In the genomic region with DNA sequence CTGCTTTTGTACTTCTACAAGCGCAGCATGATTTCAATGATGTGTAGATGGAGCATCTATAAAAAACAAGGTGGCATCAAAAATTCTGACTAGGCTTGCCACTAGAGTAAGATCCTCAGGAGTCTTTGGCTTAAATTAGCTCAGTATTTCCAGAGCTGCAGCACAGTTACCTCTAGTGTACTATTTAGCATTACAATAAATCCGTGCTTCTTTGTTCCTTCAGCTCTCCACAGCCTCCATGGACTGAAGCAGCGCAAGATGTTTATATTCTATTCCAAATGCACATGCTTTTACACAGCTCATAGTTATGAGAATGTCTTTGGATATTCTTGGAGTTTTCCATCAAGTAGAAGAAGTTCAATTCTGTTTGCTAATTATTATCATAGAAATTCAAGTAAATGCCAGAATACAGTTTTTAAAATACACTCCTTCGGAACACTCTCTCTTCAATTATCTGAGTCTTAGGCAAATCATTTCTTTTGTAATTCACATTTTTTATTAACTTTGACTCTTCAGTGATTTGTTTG, we compare ENCODE assay signal across 37 cellular contexts.
"Had no signal": no experiment of that assay in that cellular context is flagged by ENCODE, and none has a peak within 500 bp of the region (broad histone marks: within the 10 kb centered on the region; RNA-seq: fewer than 3 reads in every experiment).

No MANE protein-coding gene starts in this region.

- H3K36me3 ChIP-seq: adrenal gland, brain microvascular endothelial cell, breast epithelium had no signal

- H3K9me3 Mint-ChIP-seq: activated CD4-positive, alpha-beta T cell treated with anti-CD3 and anti-CD28 coated beads, Interleukin-2, amount 10 ng/mL, durations not matched to agents 7 days and 5 days had no signal

- H3K4me1 ChIP-seq: adrenal gland, body of pancreas, breast epithelium had no signal

- H3K27ac ChIP-seq: adrenal gland, body of pancreas, brain microvascular endothelial cell, breast epithelium, VCaP had no signal

- H3K27me3 ChIP-seq: adrenal gland, body of pancreas, brain microvascular endothelial cell, breast epithelium had no signal

- DNase-seq: activated CD4-positive, alpha-beta memory T cell treated with anti-CD3 and anti-CD28 coated beads, Interleukin-2, amount 10 ng/mL, durations not matched to agents 7 days and 5 days; activated CD4-positive, alpha-beta T cell treated with anti-CD3 and anti-CD28 coated beads for 1 hour; activated CD4-positive, alpha-beta T cell treated with anti-CD3 and anti-CD28 coated beads for 36 hours; activated CD4-positive, alpha-beta T cell treated with anti-CD3 and anti-CD28 coated beads for 48 hours; activated CD4-positive, alpha-beta T cell treated with anti-CD3 and anti-CD28 coated beads, Interleukin-2, amount 10 ng/mL, durations not matched to agents 7 days and 5 days; activated CD4-positive, alpha-beta T cell treated with anti-CD3 and anti-CD28 coated beads, Interleukin-2, amount 50 U/mL, for 48 hours; activated CD4-positive, CD25-positive, alpha-beta regulatory T cell; activated CD8-positive, alpha-beta memory T cell treated with anti-CD3 and anti-CD28 coated beads for 24 hours; activated CD8-positive, alpha-beta memory T cell treated with anti-CD3 and anti-CD28 coated beads, Interleukin-2, amount 10 ng/mL, durations not matched to agents 7 days and 5 days; activated CD8-positive, alpha-beta memory T cell treated with anti-CD3 and anti-CD28 coated beads, Interleukin-2, amount 50 U/mL, for 48 hours; activated CD8-positive, alpha-beta T cell treated with anti-CD3 and anti-CD28 coated beads, Interleukin-2, amount 10 ng/mL, durations not matched to agents 7 days and 5 days; activated effector memory CD4-positive, alpha-beta T cell treated with Interleukin-2 at 50 U/mL for 16 hours; activated gamma-delta T cell treated with Interleukin-2 at 50 U/mL for 16 hours; activated naive CD4-positive, alpha-beta T cell; activated naive CD4-positive, alpha-beta T cell treated with anti-CD3 and anti-CD28 coated beads for 36 hours; activated naive CD4-positive, alpha-beta T cell treated with anti-CD3 and anti-CD28 coated beads, Interleukin-2, amount 50 U/mL, for 16 hours; activated naive CD8-positive, alpha-beta T cell treated with anti-CD3 and anti-CD28 coated beads for 36 hours; activated T-cell treated with anti-CD3 and anti-CD28 coated beads, Interleukin-2, amount 50 U/mL, for 24 hours; activated T-cell treated with anti-CD3 and anti-CD28 coated beads, Interleukin-2, amount 50 U/mL, for 48 hours; adrenal gland; amniotic stem cell; aorta; body of pancreas; brain microvascular endothelial cell; central memory CD4-positive, alpha-beta T cell; T-helper 1 cell; T-helper 2 cell; T-helper 9 cell had no signal

- H3K27ac Mint-ChIP-seq: activated CD4-positive, alpha-beta memory T cell treated with anti-CD3 and anti-CD28 coated beads, Interleukin-2, amount 10 ng/mL, durations not matched to agents 7 days and 5 days; activated CD4-positive, alpha-beta T cell treated with anti-CD3 and anti-CD28 coated beads for 36 hours; activated CD4-positive, alpha-beta T cell treated with anti-CD3 and anti-CD28 coated beads, Interleukin-2, amount 10 ng/mL, durations not matched to agents 7 days and 5 days; activated CD8-positive, alpha-beta memory T cell treated with anti-CD3 and anti-CD28 coated beads, Interleukin-2, amount 10 ng/mL, durations not matched to agents 7 days and 5 days; activated CD8-positive, alpha-beta T cell treated with anti-CD3 and anti-CD28 coated beads, Interleukin-2, amount 10 ng/mL, durations not matched to agents 7 days and 5 days; activated naive CD4-positive, alpha-beta T cell treated with anti-CD3 and anti-CD28 coated beads for 36 hours; activated naive CD4-positive, alpha-beta T cell treated with anti-CD3 and anti-CD28 coated beads, Interleukin-2, amount 50 U/mL, for 72 hours; activated naive CD8-positive, alpha-beta T cell treated with anti-CD3 and anti-CD28 coated beads for 36 hours; activated T-cell treated with anti-CD3 and anti-CD28 coated beads, Interleukin-2, amount 50 U/mL, for 24 hours; activated T-helper 2 cell treated with anti-CD3 and anti-CD28 coated beads, Interferon-gamma antibody, Interleukin-2, Interleukin-4, amounts not matched to agents 10 μg/mL and 5 μg/mL and 100 μg/mL, durations not matched to agents 14 hours and 24 hours and 36 hours; T-helper 1 cell treated with Interleukin-12 subunit alpha and Interleukin-12 subunit beta and Interleukin-4 antibody, amounts not matched to agents 30 μg/mL and 1 μg/mL, for 36 hours; T-helper 2 cell treated with Interferon-gamma antibody and Interleukin-4, amounts not matched to agents 5 μg/mL and 100 μg/mL, for 36 hours had no signal

- H3K4me3 Mint-ChIP-seq: activated CD4-positive, alpha-beta memory T cell treated with anti-CD3 and anti-CD28 coated beads, Interleukin-2, amount 10 ng/mL, durations not matched to agents 7 days and 5 days; activated CD4-positive, alpha-beta T cell treated with anti-CD3 and anti-CD28 coated beads for 36 hours; activated CD4-positive, alpha-beta T cell treated with anti-CD3 and anti-CD28 coated beads, Interleukin-2, amount 10 ng/mL, durations not matched to agents 7 days and 5 days; activated CD8-positive, alpha-beta memory T cell treated with anti-CD3 and anti-CD28 coated beads, Interleukin-2, amount 10 ng/mL, durations not matched to agents 7 days and 5 days; activated CD8-positive, alpha-beta T cell treated with anti-CD3 and anti-CD28 coated beads, Interleukin-2, amount 10 ng/mL, durations not matched to agents 7 days and 5 days; activated naive CD4-positive, alpha-beta T cell treated with anti-CD3 and anti-CD28 coated beads for 36 hours; activated naive CD8-positive, alpha-beta T cell treated with anti-CD3 and anti-CD28 coated beads for 36 hours; activated T-cell treated with anti-CD3 and anti-CD28 coated beads, Interleukin-2, amount 50 U/mL, for 24 hours; T-helper 1 cell treated with Interleukin-12 subunit alpha and Interleukin-12 subunit beta and Interleukin-4 antibody, amounts not matched to agents 30 μg/mL and 1 μg/mL, for 36 hours; T-helper 2 cell treated with Interferon-gamma antibody and Interleukin-4, amounts not matched to agents 5 μg/mL and 100 μg/mL, for 36 hours had no signal

- H3K4me1 Mint-ChIP-seq: activated CD4-positive, alpha-beta memory T cell treated with anti-CD3 and anti-CD28 coated beads, Interleukin-2, amount 10 ng/mL, durations not matched to agents 7 days and 5 days; activated CD4-positive, alpha-beta T cell treated with anti-CD3 and anti-CD28 coated beads for 36 hours; activated CD4-positive, alpha-beta T cell treated with anti-CD3 and anti-CD28 coated beads, Interleukin-2, amount 10 ng/mL, durations not matched to agents 7 days and 5 days; activated CD8-positive, alpha-beta memory T cell treated with anti-CD3 and anti-CD28 coated beads, Interleukin-2, amount 10 ng/mL, durations not matched to agents 7 days and 5 days; activated naive CD8-positive, alpha-beta T cell treated with anti-CD3 and anti-CD28 coated beads for 36 hours had no signal

- H3K27me3 Mint-ChIP-seq: activated CD4-positive, alpha-beta memory T cell treated with anti-CD3 and anti-CD28 coated beads, Interleukin-2, amount 10 ng/mL, durations not matched to agents 7 days and 5 days; activated CD4-positive, alpha-beta T cell treated with anti-CD3 and anti-CD28 coated beads for 36 hours; activated CD4-positive, alpha-beta T cell treated with anti-CD3 and anti-CD28 coated beads, Interleukin-2, amount 10 ng/mL, durations not matched to agents 7 days and 5 days; activated CD8-positive, alpha-beta memory T cell treated with anti-CD3 and anti-CD28 coated beads, Interleukin-2, amount 10 ng/mL, durations not matched to agents 7 days and 5 days; activated naive CD8-positive, alpha-beta T cell treated with anti-CD3 and anti-CD28 coated beads for 36 hours; activated T-cell treated with anti-CD3 and anti-CD28 coated beads, Interleukin-2, amount 50 U/mL, for 24 hours had no signal

- H3K9me3 ChIP-seq: adrenal gland, body of pancreas, breast epithelium had no signal

- ATAC-seq: activated CD4-positive, alpha-beta T cell treated with anti-CD3 and anti-CD28 coated beads for 36 hours; activated CD4-positive, CD25-positive, alpha-beta regulatory T cell treated with anti-CD3 and anti-CD28 coated beads, Interleukin-2, amount 50 U/mL, for 24 hours; activated CD8-positive, alpha-beta memory T cell treated with anti-CD3 and anti-CD28 coated beads, Interleukin-2, amount 10 ng/mL, durations not matched to agents 7 days and 5 days; activated CD8-positive, alpha-beta T cell treated with anti-CD3 and anti-CD28 coated beads, Interleukin-2, amount 10 ng/mL, durations not matched to agents 7 days and 5 days; activated naive CD4-positive, alpha-beta T cell treated with anti-CD3 and anti-CD28 coated beads, Interleukin-2, amount 50 U/mL, for 72 hours; body of pancreas had no signal

- H3K36me3 Mint-ChIP-seq: activated CD8-positive, alpha-beta memory T cell treated with anti-CD3 and anti-CD28 coated beads, Interleukin-2, amount 10 ng/mL, durations not matched to agents 7 days and 5 days; activated naive CD4-positive, alpha-beta T cell treated with anti-CD3 and anti-CD28 coated beads, Interleukin-2, amount 50 U/mL, for 72 hours; activated naive CD8-positive, alpha-beta T cell treated with anti-CD3 and anti-CD28 coated beads for 36 hours had no signal

- FAIRE-seq: astrocyte, TTC549 had no signal

- H3K4me3 ChIP-seq: adrenal gland, body of pancreas, breast epithelium had no signal
